Comparison of ENCODE assay signal across 19 cellular contexts in genomic region chr3:82100378-82100777, GRCh38.
A peak's percentile ranks its signal among the peaks of the same experiment; 100 is the strongest.
DNase-seq lines count a peak whose midpoint lies in the region; ATAC-seq, FAIRE-seq and TF ChIP-seq lines count a peak whose summit lies in the region.
"Had no signal": no experiment of that assay in that cellular context is flagged by ENCODE, and none has a peak within 500 bp of the region (broad histone marks: within the 10 kb centered on the region; RNA-seq: fewer than 3 reads in every experiment).

No MANE protein-coding gene starts in this region.

- no peak for TF ChIP-seq CTCF in left ventricle myocardium inferior (IDR thresholded peaks at IDR 0.05; ENCODE audit: borderline replicate concordance)
- no peak for TF ChIP-seq CTCF in brain microvascular endothelial cell (IDR thresholded peaks at IDR 0.05; ENCODE audit: low read depth, low read length, missing control alignments)

- no peaks in the 10 kb centered on the region for H3K9me3 ChIP-seq in left ventricle myocardium inferior (replicated peaks)
- H3K9me3 ChIP-seq: body of pancreas, gastroesophageal sphincter, left lung, upper lobe of left lung had no signal

- in situ Hi-C loops in brain microvascular endothelial cell (cut with HindIII; ENCODE audit: low pct_ligation_motif_present, low sequenced_read_pairs): no loop called here

- intact Hi-C loops in Right ventricle myocardium superior (cut with DNase I): no loop called here
- intact Hi-C loops in left ventricle myocardium inferior (cut with micrococcal nuclease): no loop called here

- CTCF ChIA-PET in HEK293T (lab: Yijun Ruan, JAX): no interaction called here

- H3K4me3 ChIP-seq in left ventricle myocardium inferior: no peak overlapping the region
- no peak overlapping the region for H3K4me3 ChIP-seq in brain microvascular endothelial cell (ENCODE audit: low read depth, low read length)
- H3K4me3 ChIP-seq: body of pancreas, gastroesophageal sphincter, left lung, upper lobe of left lung had no signal

- FAIRE-seq in urothelium cell line (lab: Jason Lieb, UNC) (no peak), GM12892 (lab: Jason Lieb, UNC) (no peak)
- FAIRE-seq: A204.1 had no signal

- H3K27me3 ChIP-seq in left ventricle myocardium inferior (ENCODE audit: low read depth) (no peaks in the 10 kb centered on the region), brain microvascular endothelial cell (replicated peaks) (no peaks in the 10 kb centered on the region)
- H3K27me3 ChIP-seq: body of pancreas, gastroesophageal sphincter, left lung, upper lobe of left lung had no signal

- H3K36me3 ChIP-seq in left ventricle myocardium inferior: no peaks in the 10 kb centered on the region
- H3K36me3 ChIP-seq in brain microvascular endothelial cell (replicated peaks): no peaks in the 10 kb centered on the region
- H3K36me3 ChIP-seq: gastroesophageal sphincter, left lung, upper lobe of left lung had no signal

- ATAC-seq in Right ventricle myocardium superior (ENCODE audit: poor library complexity) (peak; percentile 88), HG02763 (IDR thresholded peaks at IDR 0.05; ENCODE audit: unreplicated experiment) (no peak)
- ATAC-seq: body of pancreas, gastroesophageal sphincter, left lung, sciatic nerve had no signal

- H3K27ac ChIP-seq in left ventricle myocardium inferior (replicated peaks): no peak overlapping the region
- H3K27ac ChIP-seq in brain microvascular endothelial cell: no peak overlapping the region
- H3K27ac ChIP-seq: body of pancreas, gastroesophageal sphincter, left lung, upper lobe of left lung had no signal

- H3K4me1 ChIP-seq in left ventricle myocardium inferior: peaks cover 5% of the 10 kb centered on the region
- H3K4me1 ChIP-seq: body of pancreas, gastroesophageal sphincter, left lung, upper lobe of left lung had no signal

- no peak for TF ChIP-seq POLR2A in GM12892 (IDR thresholded peaks at IDR 0.05; ENCODE audit: low read depth, low read length)

- POLR2A ChIA-PET in HEK293T (lab: Yijun Ruan, JAX): no interaction called here

- DNase-seq in Right ventricle myocardium superior (no peak), left ventricle myocardium inferior (no peak), brain microvascular endothelial cell (peak; percentile 16), iPS-NIHi7 (ENCODE audit: extremely low spot score) (peak; percentile 16), urothelium cell line (ENCODE audit: low spot score) (peak; percentile 38), GM12892 (ENCODE audit: insufficient read length) (no peak), HEK293T (ENCODE audit: extremely low spot score) (no peak)
- DNase-seq: activated CD4-positive, alpha-beta memory T cell treated with anti-CD3 and anti-CD28 coated beads, Interleukin-2, amount 10 ng/mL, durations not matched to agents 7 days and 5 days; activated gamma-delta T cell treated with Interleukin-2 at 50 U/mL for 16 hours; body of pancreas; CD4-positive, alpha-beta memory T cell; left lung; NCI-H345; stimulated activated CD4-positive, alpha-beta T cell treated with anti-CD3 and anti-CD28 coated beads, Interleukin-4, amount 100 ng/mL, for 4 hours; upper lobe of left lung had no signal

TF ChIP-seq in HEK293T, 16 proteins besides CTCF, POLR2A, EP300 and RAD21:
- TF ChIP-seq CTBP1 (IDR thresholded peaks at IDR 0.05; ENCODE audit: borderline replicate concordance) (no peak), NFRKB (IDR thresholded peaks at IDR 0.05) (no peak), FOXM1 (IDR thresholded peaks at IDR 0.05; ENCODE audit: borderline replicate concordance) (no peak), SP1 (IDR thresholded peaks at IDR 0.05) (no peak), TARDBP (IDR thresholded peaks at IDR 0.05) (no peak), FOXK2 (IDR thresholded peaks at IDR 0.05) (no peak), ELF4 (IDR thresholded peaks at IDR 0.05) (no peak), ARNT (IDR thresholded peaks at IDR 0.05) (no peak), ZNF384 (IDR thresholded peaks at IDR 0.05) (no peak)

Comparison
In these comparisons a context has a peak if more than half of its experiments do, and no peak if none do; other contexts are left out.
1. DNase-seq: peak in brain microvascular endothelial cell (single experiment), iPS-NIHi7 (single experiment) and urothelium cell line (single experiment); none in Right ventricle myocardium superior (single experiment), left ventricle myocardium inferior (single experiment), GM12892 (single experiment) and HEK293T (single experiment).